In the genomic region with DNA sequence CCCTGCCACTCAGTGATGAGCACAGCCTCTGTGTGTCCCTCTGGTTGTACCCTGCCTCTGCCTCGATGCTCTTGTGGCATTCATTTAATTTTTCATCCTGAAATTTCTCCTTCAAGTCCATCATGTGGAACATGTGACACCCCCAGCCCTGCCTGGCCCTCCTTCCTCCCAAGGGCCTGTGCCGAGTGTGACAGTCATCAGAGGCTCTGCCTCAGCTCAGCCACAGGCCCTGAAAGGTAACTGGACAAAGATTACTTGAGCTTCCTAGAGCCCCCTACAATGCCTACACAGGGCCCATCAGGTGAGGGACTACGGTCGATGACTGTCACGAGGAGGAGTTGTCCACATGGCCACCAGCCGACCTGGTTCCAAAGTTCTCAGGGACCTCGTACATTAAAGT, we compare ENCODE assay signal across 19 cellular contexts.
DNase-seq lines count a peak whose midpoint lies in the region.
"Had no signal": no experiment of that assay in that cellular context is flagged by ENCODE, and none has a peak within 500 bp of the region (broad histone marks: within the 10 kb centered on the region; RNA-seq: fewer than 3 reads in every experiment).

No MANE protein-coding gene starts in this region.

- H3K4me3 ChIP-seq in BLaER1 (no peak overlapping the region), SJCRH30 (no peak overlapping the region)
- H3K4me3 ChIP-seq: A549, GM23338 had no signal

- no peaks in the 10 kb centered on the region for H3K36me3 Mint-ChIP-seq in activated CD4-positive, alpha-beta T cell treated with anti-CD3 and anti-CD28 coated beads, Interleukin-2, amount 10 ng/mL, durations not matched to agents 24 days and 14 days (ENCODE audit: low read depth)
- H3K36me3 Mint-ChIP-seq: CD4-positive, CD25-positive, alpha-beta regulatory T cell; CD8-positive, alpha-beta memory T cell had no signal

- intact Hi-C loops in activated CD4-positive, alpha-beta T cell treated with anti-CD3 and anti-CD28 coated beads, Interleukin-2, amount 10 ng/mL, durations not matched to agents 24 days and 14 days (cut with micrococcal nuclease), result no loop called here

- H3K9me3 ChIP-seq in BLaER1 (peaks cover 5% of the 10 kb centered on the region; the same call in 1 of the 2 replicates), SJCRH30 (replicated peaks) (no peaks in the 10 kb centered on the region)
- H3K9me3 ChIP-seq: A549, BE2C had no signal

- H3K27ac ChIP-seq in BLaER1 (peak overlapping the region; percentile 37), SJCRH30 (peak overlapping the region; percentile 22; the same call in 1 of the 2 replicates)
- H3K27ac ChIP-seq: A549, C4-2B had no signal

- H3K4me2 ChIP-seq in BLaER1, result peak overlapping the region; percentile 31
- H3K4me2 ChIP-seq: A549, GM23338 had no signal

- no peak for DNase-seq in SJCRH30
- DNase-seq in mesenteric fat pad (ENCODE audit: low spot score), result peak; percentile 81
- no peak for DNase-seq in effector CD8-positive, alpha-beta T cell (lab: John Stamatoyannopoulos, UW)
- DNase-seq in activated CD4-positive, alpha-beta T cell treated with anti-CD3 and anti-CD28 coated beads, Interleukin-2, amount 10 ng/mL, durations not matched to agents 24 days and 14 days, result no peak
- no peak for DNase-seq in DMS 273 (lab: John Stamatoyannopoulos, UW; ENCODE audit: unreplicated experiment)
- DNase-seq: 8988T; ACHN; AML-193; BE2C; CD4-positive, CD25-positive, alpha-beta regulatory T cell; CD8-positive, alpha-beta memory T cell; DMS53; DMS79 treated with DMSO at 0.1 percent for 48 hours; GF-D8; H9 had no signal

- H3K4me3 Mint-ChIP-seq in activated CD4-positive, alpha-beta T cell treated with anti-CD3 and anti-CD28 coated beads, Interleukin-2, amount 10 ng/mL, durations not matched to agents 24 days and 14 days, result no peak overlapping the region
- H3K4me3 Mint-ChIP-seq: CD4-positive, CD25-positive, alpha-beta regulatory T cell; CD8-positive, alpha-beta memory T cell; GM23338; H9 had no signal

- no peaks in the 10 kb centered on the region for H3K9me3 Mint-ChIP-seq in activated CD4-positive, alpha-beta T cell treated with anti-CD3 and anti-CD28 coated beads, Interleukin-2, amount 10 ng/mL, durations not matched to agents 24 days and 14 days
- H3K9me3 Mint-ChIP-seq: GM23338, H9 had no signal

- peaks cover 12% of the 10 kb centered on the region for H3K4me1 ChIP-seq in BLaER1
- peaks cover 20% of the 10 kb centered on the region for H3K4me1 ChIP-seq in SJCRH30
- H3K4me1 ChIP-seq: A549, BE2C had no signal

- H3K27ac Mint-ChIP-seq in activated CD4-positive, alpha-beta T cell treated with anti-CD3 and anti-CD28 coated beads, Interleukin-2, amount 10 ng/mL, durations not matched to agents 24 days and 14 days, result no peak overlapping the region
- H3K27ac Mint-ChIP-seq: CD4-positive, CD25-positive, alpha-beta regulatory T cell; CD8-positive, alpha-beta memory T cell; GM23338; H9 had no signal

- H3K27me3 ChIP-seq in BLaER1, result no peaks in the 10 kb centered on the region
- no peaks in the 10 kb centered on the region for H3K27me3 ChIP-seq in SJCRH30
- H3K27me3 ChIP-seq: BE2C had no signal

- H3K36me3 ChIP-seq in BLaER1 (no peaks in the 10 kb centered on the region), SJCRH30 (no peaks in the 10 kb centered on the region)
- H3K36me3 ChIP-seq: BE2C had no signal

- H4K20me1 ChIP-seq in BLaER1, result no peaks in the 10 kb centered on the region

- peaks cover 1% of the 10 kb centered on the region for H3K27me3 Mint-ChIP-seq in activated CD4-positive, alpha-beta T cell treated with anti-CD3 and anti-CD28 coated beads, Interleukin-2, amount 10 ng/mL, durations not matched to agents 24 days and 14 days
- H3K27me3 Mint-ChIP-seq: CD8-positive, alpha-beta memory T cell had no signal

- H3K9ac ChIP-seq in BLaER1, result no peak overlapping the region

- H3K4me1 Mint-ChIP-seq in activated CD4-positive, alpha-beta T cell treated with anti-CD3 and anti-CD28 coated beads, Interleukin-2, amount 10 ng/mL, durations not matched to agents 24 days and 14 days, result no peaks in the 10 kb centered on the region
- H3K4me1 Mint-ChIP-seq: CD4-positive, CD25-positive, alpha-beta regulatory T cell; CD8-positive, alpha-beta memory T cell had no signal
